8 cellular contexts compared by ENCODE assay signal in the genomic region with DNA sequence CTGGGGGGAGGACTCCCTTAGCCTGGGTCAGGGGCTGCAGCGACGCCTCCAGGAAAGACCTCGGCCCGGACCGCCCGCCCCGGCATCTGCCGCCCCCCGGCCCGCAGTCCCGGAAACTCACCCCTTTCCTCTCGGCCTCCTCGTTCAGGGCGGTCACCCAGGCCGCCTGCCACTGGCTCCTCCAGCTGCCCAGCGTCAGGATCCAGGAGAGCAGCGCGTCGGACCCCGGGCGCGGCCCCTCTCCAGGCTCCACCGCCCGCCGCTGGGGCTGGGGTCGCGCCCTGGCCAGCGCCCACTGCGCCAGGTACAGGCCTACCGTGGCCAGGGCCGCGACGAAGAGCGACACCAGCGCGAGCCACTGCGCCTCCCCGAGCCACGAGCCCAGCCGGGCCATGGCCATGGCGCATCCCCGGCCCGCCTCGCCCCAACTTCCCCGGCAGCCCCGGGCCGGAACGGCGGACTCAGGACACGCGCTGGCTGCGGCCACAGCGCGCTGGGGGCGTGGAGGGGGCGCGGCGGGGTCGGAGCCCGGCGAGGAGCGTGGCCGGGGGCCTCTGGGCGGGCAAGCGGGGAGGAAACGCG. TPM values are rescaled to one million over a fixed set of nuclear protein-coding genes. Genes with fewer than 3 reads are reported as not detected.
A peak's percentile ranks its signal among the peaks of the same experiment; 100 is the strongest.
DNase-seq lines count a peak whose midpoint lies in the region; ATAC-seq and TF ChIP-seq lines count a peak whose summit lies in the region.

No MANE protein-coding gene starts in this region.

- H3K27me3 Mint-ChIP-seq in CD4-positive, CD25-positive, alpha-beta regulatory T cell = peaks cover 30% of the 10 kb centered on the region

- H3K4me1 ChIP-seq in CD4-positive, CD25-positive, alpha-beta regulatory T cell (ENCODE audit: control insufficient read depth, insufficient read depth, low read length, poor library complexity, severe bottlenecking) = no peaks in the 10 kb centered on the region
- H3K4me1 ChIP-seq in heart right ventricle = peaks cover 11 to 69% (median 40%) of the 10 kb centered on the region in 9 donors

- H3K27ac Mint-ChIP-seq in CD4-positive, CD25-positive, alpha-beta regulatory T cell = no peak overlapping the region

- intact Hi-C loops in heart right ventricle (cut with DNase I) = loop anchor here in 5 of 10 donors (5.0 to 10.0 kb wide), 4 partner anchors 51 to 161 kb away; no protein-coding TSS in a partner anchor

- no peaks in the 10 kb centered on the region for H3K36me3 Mint-ChIP-seq in CD4-positive, CD25-positive, alpha-beta regulatory T cell

- H3K27ac ChIP-seq in CD4-positive, CD25-positive, alpha-beta regulatory T cell (ENCODE audit: insufficient read depth, low read length, poor library complexity, severe bottlenecking) = no peak overlapping the region
- peak overlapping the region; percentile 7 to 88 (median 79) for H3K27ac ChIP-seq in heart right ventricle

- no peaks in the 10 kb centered on the region for H3K36me3 ChIP-seq in CD4-positive, CD25-positive, alpha-beta regulatory T cell (ENCODE audit: control insufficient read depth, insufficient read depth, low read length)
- H3K36me3 ChIP-seq in heart right ventricle = peaks cover 0 to 5% (median 0%) of the 10 kb centered on the region in 9 donors

- 1% methylated on average over 54 to 67 of the region's 67 CpGs for WGBS in heart right ventricle, 2 donors

- no peaks in the 10 kb centered on the region for H3K9me3 ChIP-seq in CD4-positive, CD25-positive, alpha-beta regulatory T cell (ENCODE audit: control insufficient read depth in 2 of 2, low read length in 2 of 2)
- H3K9me3 ChIP-seq in heart right ventricle = no peaks in the 10 kb centered on the region

- peak; percentile 19 to 34 for ATAC-seq in CD4-positive, CD25-positive, alpha-beta regulatory T cell (ENCODE audit: low read depth in 2 of 2)
- peak; percentile 17 for ATAC-seq in GM21528 (IDR thresholded peaks at IDR 0.05; ENCODE audit: low FRiP score, unreplicated experiment)
- peak in 3 of 8 donors; percentile 7 to 21 (median 18) for ATAC-seq in heart right ventricle
- ATAC-seq in HG02840 (IDR thresholded peaks at IDR 0.05; ENCODE audit: low FRiP score, unreplicated experiment) = no peak

- H3K4me1 Mint-ChIP-seq in CD4-positive, CD25-positive, alpha-beta regulatory T cell = peaks cover 0 to 16% (median 4%) of the 10 kb centered on the region in 4 donors

- peak overlapping the region in 2 of 4 donors; percentile 75 to 81 for H3K4me3 Mint-ChIP-seq in CD4-positive, CD25-positive, alpha-beta regulatory T cell

- H3K9me3 Mint-ChIP-seq in CD4-positive, CD25-positive, alpha-beta regulatory T cell = no peaks in the 10 kb centered on the region

- no peak for TF ChIP-seq CTCF in WI38 (IDR thresholded peaks at IDR 0.05; ENCODE audit: low read depth, low read length)
- TF ChIP-seq CTCF in heart right ventricle (IDR thresholded peaks at IDR 0.05) = no peak
- no peak for TF ChIP-seq CTCF in retinal pigment epithelial cell (conservative IDR thresholded peaks at IDR 0.05; ENCODE audit: low read depth, low read length)

- DNase-seq in CD4-positive, CD25-positive, alpha-beta regulatory T cell = no peak
- DNase-seq in heart right ventricle (peak in 1 of 2 donors; percentile 36), retinal pigment epithelial cell (ENCODE audit: low read depth) (no peak), NCI-H128 (lab: John Stamatoyannopoulos, UW; ENCODE audit: unreplicated experiment) (no peak), NCI-H345 (lab: John Stamatoyannopoulos, UW) (no peak)

- peaks cover 4% of the 10 kb centered on the region for H3K27me3 ChIP-seq in CD4-positive, CD25-positive, alpha-beta regulatory T cell (ENCODE audit: control insufficient read depth, insufficient read depth, low read length)
- H3K27me3 ChIP-seq in heart right ventricle = peaks cover 0 to 9% (median 0%) of the 10 kb centered on the region in 7 donors

- no peak overlapping the region for H3K4me3 ChIP-seq in CD4-positive, CD25-positive, alpha-beta regulatory T cell (ENCODE audit: low read depth, low read length)
- H3K4me3 ChIP-seq in WI38 (ENCODE audit: low read depth, low read length) = peak overlapping the region; percentile 77
- H3K4me3 ChIP-seq in heart right ventricle = peak overlapping the region; percentile 12 to 91 (median 80)
- H3K4me3 ChIP-seq in retinal pigment epithelial cell (ENCODE audit: low read length) = peak overlapping the region; percentile 48

RNA-seq across cellular contexts. Expression of a gene that starts 0.5 kb away (rescaled TPM):
- total RNA-seq in CD4-positive, CD25-positive, alpha-beta regulatory T cell = 15.3 TPM
- polyA plus RNA-seq in CD4-positive, CD25-positive, alpha-beta regulatory T cell = 1 to 10 TPM; 1.7 to 2.9 (median 2.0) TPM
- total RNA-seq in heart right ventricle = 10 to 100 TPM in 1 of 10 donors, 1 to 10 TPM in 9; 4.5 to 11.1 (median 6.9) TPM
- 1 to 10 TPM; 5.2 to 6.1 TPM for polyA plus RNA-seq in heart right ventricle

RNA-seq across cellular contexts. Expression of a gene that starts 56.8 kb away (rescaled TPM):
- 107 TPM for total RNA-seq in CD4-positive, CD25-positive, alpha-beta regulatory T cell
- polyA plus RNA-seq in CD4-positive, CD25-positive, alpha-beta regulatory T cell = 1 to 10 TPM; 2.4 to 8.0 (median 5.2) TPM
- 10 to 100 TPM in 2 of 10 donors, 1 to 10 TPM in 8; 3.8 to 15.2 (median 6.6) TPM for total RNA-seq in heart right ventricle
- polyA plus RNA-seq in heart right ventricle = 1 to 10 TPM; 1.3 to 1.9 TPM
